8 cellular contexts compared by ENCODE assay signal in the genomic region with DNA sequence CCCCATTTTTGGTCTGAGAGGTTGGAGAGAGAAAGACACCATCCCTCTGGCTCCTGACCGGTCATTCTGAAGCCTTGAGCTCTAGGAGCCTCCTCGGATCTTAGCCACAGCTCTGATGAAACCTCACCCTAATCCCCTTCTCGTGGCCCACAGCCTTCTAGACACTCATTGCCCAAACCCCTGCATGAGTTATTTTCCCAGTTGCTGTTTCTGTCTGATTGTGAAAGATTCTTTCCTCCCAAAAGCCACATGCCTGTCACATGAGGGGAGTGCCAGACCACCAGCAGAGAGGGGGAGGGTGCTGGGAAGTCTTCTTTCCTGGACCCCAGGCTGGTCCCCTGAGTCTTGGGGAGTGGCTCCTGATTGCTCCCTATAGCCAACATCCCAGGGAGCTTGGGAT. TPM values are rescaled to one million over a fixed set of nuclear protein-coding genes. Genes with fewer than 3 reads are reported as not detected.
DNase-seq lines count a peak whose midpoint lies in the region; ATAC-seq, FAIRE-seq and TF ChIP-seq lines count a peak whose summit lies in the region.

No MANE protein-coding gene starts in this region.

- H3K27ac Mint-ChIP-seq in effector memory CD8-positive, alpha-beta T cell: peak overlapping the region; percentile 73 to 84

- peaks cover 24% of the 10 kb centered on the region for H3K36me3 Mint-ChIP-seq in effector memory CD8-positive, alpha-beta T cell (ENCODE audit: insufficient read depth)

- H3K4me1 Mint-ChIP-seq in effector memory CD8-positive, alpha-beta T cell (ENCODE audit: low read depth in 2 of 2): peaks cover 45 to 53% of the 10 kb centered on the region in 2 donors

- ATAC-seq in GM18511 (IDR thresholded peaks at IDR 0.05; ENCODE audit: unreplicated experiment): peak; percentile 26
- ATAC-seq in effector memory CD8-positive, alpha-beta T cell (replicated peaks): no peak

- peak overlapping the region; percentile 67 to 70 for H3K4me3 Mint-ChIP-seq in effector memory CD8-positive, alpha-beta T cell

- POLR2A ChIA-PET in HEK293T (lab: Yijun Ruan, JAX): no interaction called here

- FAIRE-seq in RCC 7860 (lab: Jason Lieb, UNC): no peak

- no peaks in the 10 kb centered on the region for H3K9me3 Mint-ChIP-seq in effector memory CD8-positive, alpha-beta T cell

- H3K27me3 Mint-ChIP-seq in effector memory CD8-positive, alpha-beta T cell: no peaks in the 10 kb centered on the region

- DNase-seq in LHCN-M2 (ENCODE audit: low read depth) (peak; percentile 86), renal cortical epithelial cell (ENCODE audit: low read depth) (peak; percentile 62), NCI-H2196 treated with DMSO at 0.1 percent for 48 hours (lab: John Stamatoyannopoulos, UW; ENCODE audit: unreplicated experiment) (no peak), RCC 7860 (ENCODE audit: low spot score) (no peak), HEK293T (ENCODE audit: extremely low spot score) (no peak), NCI-H748 (lab: John Stamatoyannopoulos, UW; ENCODE audit: unreplicated experiment) (no peak)
- DNase-seq in effector memory CD8-positive, alpha-beta T cell: no peak

- CTCF ChIA-PET in HEK293T (lab: Yijun Ruan, JAX): interaction anchor here (3.0 kb wide), 1 partner anchor 10 kb away, joined by 18 read pairs; no protein-coding TSS in a partner anchor

TF ChIP-seq in HEK293T, 16 proteins besides CTCF, POLR2A, EP300 and RAD21:
- TF ChIP-seq L3MBTL2 (conservative IDR thresholded peaks at IDR 0.05) (no peak), SP1 (IDR thresholded peaks at IDR 0.05) (no peak), ZNF384 (IDR thresholded peaks at IDR 0.05) (no peak), SUZ12 (IDR thresholded peaks at IDR 0.05) (no peak), CTBP1 (IDR thresholded peaks at IDR 0.05; ENCODE audit: borderline replicate concordance) (no peak), ELF4 (IDR thresholded peaks at IDR 0.05) (no peak), LEF1 (IDR thresholded peaks at IDR 0.05; ENCODE audit: borderline replicate concordance) (no peak), ARNT (IDR thresholded peaks at IDR 0.05) (no peak), NFRKB (IDR thresholded peaks at IDR 0.05) (no peak), BHLHE40 (IDR thresholded peaks at IDR 0.05; ENCODE audit: borderline replicate concordance) (no peak), FOXA1 (IDR thresholded peaks at IDR 0.05) (no peak)
- TF ChIP-seq, protein P1, sequence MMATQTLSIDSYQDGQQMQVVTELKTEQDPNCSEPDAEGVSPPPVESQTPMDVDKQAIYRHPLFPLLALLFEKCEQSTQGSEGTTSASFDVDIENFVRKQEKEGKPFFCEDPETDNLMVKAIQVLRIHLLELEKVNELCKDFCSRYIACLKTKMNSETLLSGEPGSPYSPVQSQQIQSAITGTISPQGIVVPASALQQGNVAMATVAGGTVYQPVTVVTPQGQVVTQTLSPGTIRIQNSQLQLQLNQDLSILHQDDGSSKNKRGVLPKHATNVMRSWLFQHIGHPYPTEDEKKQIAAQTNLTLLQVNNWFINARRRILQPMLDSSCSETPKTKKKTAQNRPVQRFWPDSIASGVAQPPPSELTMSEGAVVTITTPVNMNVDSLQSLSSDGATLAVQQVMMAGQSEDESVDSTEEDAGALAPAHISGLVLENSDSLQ (IDR thresholded peaks at IDR 0.05): no peak

RNA-seq across cellular contexts. Expression of a gene that starts 17.6 kb away (rescaled TPM):
- total RNA-seq in LHCN-M2 (2014; rRNA removed): 79.6 and 87.2 TPM in 2 replicates
- polyA plus RNA-seq in LHCN-M2 (2012): 71.8 TPM
- 69.1 and 116 TPM in 2 replicates for total RNA-seq in renal cortical epithelial cell

Comparison
In these comparisons a context has a peak if more than half of its experiments do, and no peak if none do; other contexts are left out.
1. DNase-seq: peak in LHCN-M2 (single experiment) and renal cortical epithelial cell (single experiment); none in effector memory CD8-positive, alpha-beta T cell (0 of 3), NCI-H2196 treated with DMSO at 0.1 percent for 48 hours (single experiment), RCC 7860 (single experiment), HEK293T (single experiment) and NCI-H748 (single experiment).